Comparison of ENCODE assay signal across 27 cellular contexts in genomic region chr6:16498237-16498636, GRCh38.
A peak's percentile ranks its signal among the peaks of the same experiment; 100 is the strongest.
DNase-seq lines count a peak whose midpoint lies in the region; ATAC-seq and TF ChIP-seq lines count a peak whose summit lies in the region.
"Had no signal": no experiment of that assay in that cellular context is flagged by ENCODE, and none has a peak within 500 bp of the region (broad histone marks: within the 10 kb centered on the region; RNA-seq: fewer than 3 reads in every experiment).

No MANE protein-coding gene starts in this region.

- H3K4me3 ChIP-seq in breast epithelium (no peak overlapping the region), RWPE2 (ENCODE audit: severe bottlenecking) (no peak overlapping the region), spleen (no peak overlapping the region)
- H3K4me3 ChIP-seq: BLaER1, HAP-1, right atrium auricular region, SJSA1 had no signal

- H3K4me1 ChIP-seq in breast epithelium (no peaks in the 10 kb centered on the region), RWPE2 (ENCODE audit: insufficient read depth, poor library complexity, severe bottlenecking) (peaks cover 8% of the 10 kb centered on the region), spleen (peaks cover 11 to 53% (median 32%) of the 10 kb centered on the region in 6 donors)
- H3K4me1 ChIP-seq: parathyroid adenoma had no signal

- TF ChIP-seq CTCF in MCF 10A (IDR thresholded peaks at IDR 0.05; ENCODE audit: unreplicated experiment), result no peak
- no peak for TF ChIP-seq CTCF in breast epithelium (IDR thresholded peaks at IDR 0.05)
- no peak for TF ChIP-seq CTCF in RWPE2 (IDR thresholded peaks at IDR 0.05; ENCODE audit: poor library complexity, severe bottlenecking)
- no peak for TF ChIP-seq CTCF in spleen (IDR thresholded peaks at IDR 0.05 in 8 of 11, conservative IDR thresholded peaks at IDR 0.05 in 3 of 11)

- H3K27ac ChIP-seq in breast epithelium (no peak overlapping the region), RWPE2 (ENCODE audit: poor library complexity, severe bottlenecking) (no peak overlapping the region), epithelial cell of prostate (peak overlapping the region; percentile 41), spleen (no peak overlapping the region)
- H3K27ac ChIP-seq: BLaER1, parathyroid adenoma, SJSA1 had no signal

- H3K9me3 ChIP-seq in breast epithelium (no peaks in the 10 kb centered on the region), RWPE2 (ENCODE audit: severe bottlenecking) (no peaks in the 10 kb centered on the region), spleen (peaks cover 0 to 13% (median 3%) of the 10 kb centered on the region in 8 donors)
- H3K9me3 ChIP-seq: HAP-1, right atrium auricular region, SJSA1 had no signal

- BruUV-seq in MCF 10A (replicated peaks; lab: Mats Ljungman, UMichigan), result no TSS peak

- 90 to 98% (median 91%) methylated on average over 1 of the region's 1 CpG for WGBS in spleen, 5 donors

- no peaks in the 10 kb centered on the region for H3K27me3 ChIP-seq in breast epithelium
- H3K27me3 ChIP-seq in RWPE2 (ENCODE audit: insufficient read depth, poor library complexity, severe bottlenecking), result no peaks in the 10 kb centered on the region
- H3K27me3 ChIP-seq in spleen (replicated peaks in 1 of 7), result no peaks in the 10 kb centered on the region
- H3K27me3 ChIP-seq: BLaER1, dorsolateral prefrontal cortex, right atrium auricular region, SJSA1 had no signal

- intact Hi-C loops in MCF 10A (cut with micrococcal nuclease), result no loop called here
- intact Hi-C loops in breast epithelium (cut with DNase I; ENCODE audit: low total_unique reads), result no loop called here
- intact Hi-C loops in spleen (cut with DNase I; ENCODE audit: low total_unique reads), result no loop called here

- CTCF ChIA-PET in MCF 10A (lab: Yijun Ruan, JAX), result no interaction called here

- H3K36me3 Mint-ChIP-seq in MCF 10A (ENCODE audit: insufficient read depth, unreplicated experiment), result no peaks in the 10 kb centered on the region
- peaks cover 10% of the 10 kb centered on the region for H3K36me3 Mint-ChIP-seq in stimulated activated effector memory CD8-positive, alpha-beta T cell treated with anti-CD3 and anti-CD28 coated beads, Interleukin-12 subunit alpha, Interleukin-12 subunit beta, amount 100 ng/mL, for 72 hours

- DNase-seq in MCF 10A (ENCODE audit: unreplicated experiment) (peak; percentile 66), breast epithelium (ENCODE audit: low spot score in 2 of 2) (no peak), RWPE2 (ENCODE audit: low spot score) (no peak), epithelial cell of prostate (ENCODE audit: low read depth, low spot score) (peak; percentile 80), spleen (no peak), erythroblast (lab: John Stamatoyannopoulos, UW) (no peak)
- DNase-seq in stimulated activated effector memory CD8-positive, alpha-beta T cell treated with anti-CD3 and anti-CD28 coated beads, Interleukin-12 subunit alpha, Interleukin-12 subunit beta, amount 100 ng/mL, for 72 hours (ENCODE audit: low spot score in 2 of 2), result no peak
- DNase-seq: activated CD4-positive, CD25-positive, alpha-beta regulatory T cell; aorta; COR-L47; DMS79; dorsolateral prefrontal cortex; GDM1; glutamatergic neuron; NCI-H748 treated with DMSO at 0.1 percent for 48 hours; stimulated activated CD4-positive, alpha-beta T cell treated with anti-CD3 and anti-CD28 coated beads, Interleukin-2, amount 100 ng/mL, for 48 hours; substantia nigra; T-cell had no signal

- H3K4me1 Mint-ChIP-seq in MCF 10A (ENCODE audit: insufficient read depth, unreplicated experiment), result peaks cover 10% of the 10 kb centered on the region
- H3K4me1 Mint-ChIP-seq in stimulated activated effector memory CD8-positive, alpha-beta T cell treated with anti-CD3 and anti-CD28 coated beads, Interleukin-12 subunit alpha, Interleukin-12 subunit beta, amount 100 ng/mL, for 72 hours, result peaks cover 29% of the 10 kb centered on the region

- no peak for TF ChIP-seq POLR2A in breast epithelium (IDR thresholded peaks at IDR 0.05)
- TF ChIP-seq POLR2A in spleen (IDR thresholded peaks at IDR 0.05), result no peak
- no peak for TF ChIP-seq POLR2A in erythroblast (IDR thresholded peaks at IDR 0.05; ENCODE audit: low read length)

- H3K27me3 Mint-ChIP-seq in MCF 10A (ENCODE audit: insufficient read depth, unreplicated experiment), result no peaks in the 10 kb centered on the region
- H3K27me3 Mint-ChIP-seq: activated naive CD4-positive, alpha-beta T cell treated with anti-CD3 and anti-CD28 coated beads, Interleukin-2, amount 50 U/mL, for 24 hours; natural killer cell treated with Interleukin-12 subunit alpha and Interleukin-12 subunit beta and Interleukin-15 and Interleukin-18, amount 100 ng/mL, for 72 hours; T-cell; type B pancreatic cell had no signal

- POLR2A ChIA-PET in MCF 10A (lab: Yijun Ruan, JAX), result interaction anchor here (1.1 to 1.2 kb wide), 2 partner anchors 13 to 183 kb away, joined by 3 read pairs; no protein-coding TSS in a partner anchor

- no peaks in the 10 kb centered on the region for H3K9me3 Mint-ChIP-seq in MCF 10A (ENCODE audit: unreplicated experiment)
- no peaks in the 10 kb centered on the region for H3K9me3 Mint-ChIP-seq in stimulated activated effector memory CD8-positive, alpha-beta T cell treated with anti-CD3 and anti-CD28 coated beads, Interleukin-12 subunit alpha, Interleukin-12 subunit beta, amount 100 ng/mL, for 72 hours
- H3K9me3 Mint-ChIP-seq: activated naive CD4-positive, alpha-beta T cell treated with anti-CD3 and anti-CD28 coated beads, Interleukin-2, amount 50 U/mL, for 24 hours; natural killer cell treated with Interleukin-12 subunit alpha and Interleukin-12 subunit beta and Interleukin-15 and Interleukin-18, amount 100 ng/mL, for 72 hours; T-cell; type B pancreatic cell had no signal

- H3K36me3 ChIP-seq in breast epithelium (no peaks in the 10 kb centered on the region), RWPE2 (ENCODE audit: low read depth) (no peaks in the 10 kb centered on the region), spleen (peaks cover 0 to 4% (median 0%) of the 10 kb centered on the region in 6 donors)
- H3K36me3 ChIP-seq: BLaER1, HAP-1, right atrium auricular region, SJSA1 had no signal

- H3K27ac Mint-ChIP-seq in MCF 10A (ENCODE audit: low read depth, unreplicated experiment), result no peak overlapping the region
- H3K27ac Mint-ChIP-seq in stimulated activated effector memory CD8-positive, alpha-beta T cell treated with anti-CD3 and anti-CD28 coated beads, Interleukin-12 subunit alpha, Interleukin-12 subunit beta, amount 100 ng/mL, for 72 hours, result no peak overlapping the region
- H3K27ac Mint-ChIP-seq: activated naive CD4-positive, alpha-beta T cell treated with anti-CD3 and anti-CD28 coated beads, Interleukin-2, amount 50 U/mL, for 24 hours; natural killer cell treated with Interleukin-12 subunit alpha and Interleukin-12 subunit beta and Interleukin-15 and Interleukin-18, amount 100 ng/mL, for 72 hours; T-cell; type B pancreatic cell had no signal

- H3K4me3 Mint-ChIP-seq in MCF 10A (ENCODE audit: unreplicated experiment), result no peak overlapping the region
- no peak overlapping the region for H3K4me3 Mint-ChIP-seq in stimulated activated effector memory CD8-positive, alpha-beta T cell treated with anti-CD3 and anti-CD28 coated beads, Interleukin-12 subunit alpha, Interleukin-12 subunit beta, amount 100 ng/mL, for 72 hours
- H3K4me3 Mint-ChIP-seq: activated naive CD4-positive, alpha-beta T cell treated with anti-CD3 and anti-CD28 coated beads, Interleukin-2, amount 50 U/mL, for 24 hours; natural killer cell treated with Interleukin-12 subunit alpha and Interleukin-12 subunit beta and Interleukin-15 and Interleukin-18, amount 100 ng/mL, for 72 hours; T-cell; type B pancreatic cell had no signal

- ATAC-seq in RWPE2 (ENCODE audit: low read depth), result peak; percentile 96
- ATAC-seq in stimulated activated effector memory CD8-positive, alpha-beta T cell treated with anti-CD3 and anti-CD28 coated beads, Interleukin-12 subunit alpha, Interleukin-12 subunit beta, amount 100 ng/mL, for 72 hours, result peak; percentile 76
- no peak for ATAC-seq in HG03097 (IDR thresholded peaks at IDR 0.05; ENCODE audit: low FRiP score, unreplicated experiment)
- ATAC-seq: natural killer cell treated with Interleukin-12 subunit alpha and Interleukin-12 subunit beta and Interleukin-15 and Interleukin-18, amount 100 ng/mL, for 72 hours; T-cell had no signal

Comparison
In these comparisons a context has a peak if more than half of its experiments do, and no peak if none do; other contexts are left out.
1. DNase-seq: peak in MCF 10A (single experiment) and epithelial cell of prostate (single experiment); none in breast epithelium (0 of 2), RWPE2 (single experiment), stimulated activated effector memory CD8-positive, alpha-beta T cell treated with anti-CD3 and anti-CD28 coated beads, Interleukin-12 subunit alpha, Interleukin-12 subunit beta, amount 100 ng/mL, for 72 hours (0 of 2), spleen (single experiment) and erythroblast (0 of 2).